Comparison of ENCODE assay signal across 9 cellular contexts in the genomic region with DNA sequence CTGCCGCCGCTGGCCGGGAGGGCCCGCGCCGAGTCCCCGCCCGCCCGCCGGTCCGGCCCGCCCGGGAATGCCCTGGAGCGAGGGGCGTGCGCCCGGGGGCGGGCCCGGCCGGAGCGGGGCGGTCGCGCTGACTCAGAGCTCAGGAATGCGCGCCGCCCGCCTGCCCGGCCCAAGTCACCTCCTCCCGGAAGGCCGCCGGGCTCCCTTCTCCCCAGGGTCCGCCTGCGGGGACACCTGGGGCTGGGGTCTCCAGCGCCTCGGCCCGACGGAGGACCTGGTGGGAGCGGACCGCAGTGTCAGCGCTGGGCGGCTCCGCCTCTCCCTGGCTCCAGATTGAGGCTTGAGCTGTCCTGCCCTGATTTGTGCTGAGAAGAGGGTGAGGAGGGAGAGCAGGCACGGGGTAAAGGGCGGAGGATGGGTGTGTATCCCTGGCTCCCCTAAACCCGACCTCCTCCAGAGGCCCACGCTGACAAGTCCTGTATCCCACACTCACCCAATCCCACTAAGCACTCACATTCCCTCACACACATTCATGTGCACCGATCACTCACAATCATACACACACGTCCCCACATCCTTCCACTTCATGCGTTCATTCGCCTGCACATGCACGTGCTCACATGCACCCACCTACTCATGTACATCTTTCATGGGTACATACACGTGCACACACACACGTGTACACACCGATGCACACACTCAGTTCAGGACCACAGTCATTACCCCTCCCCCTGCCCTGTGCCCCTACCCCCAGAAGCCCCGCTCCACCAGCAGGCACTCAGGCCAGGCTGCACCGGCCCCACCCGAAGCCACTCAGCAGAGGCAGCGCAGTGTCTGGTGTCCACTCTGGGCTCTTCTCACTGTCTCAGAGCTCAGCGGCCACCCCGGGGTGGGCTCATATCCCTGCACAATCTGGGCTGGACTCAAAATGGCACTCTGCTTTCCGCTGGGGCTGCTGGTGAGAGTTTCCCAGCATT. TPM values are rescaled to one million over a fixed set of nuclear protein-coding genes. Genes with fewer than 3 reads are reported as not detected.
DNase-seq lines count a peak whose midpoint lies in the region; ATAC-seq and TF ChIP-seq lines count a peak whose summit lies in the region.
"Had no signal": no experiment of that assay in that cellular context is flagged by ENCODE, and none has a peak within 500 bp of the region (broad histone marks: within the 10 kb centered on the region; RNA-seq: fewer than 3 reads in every experiment).

A gene with protein sequence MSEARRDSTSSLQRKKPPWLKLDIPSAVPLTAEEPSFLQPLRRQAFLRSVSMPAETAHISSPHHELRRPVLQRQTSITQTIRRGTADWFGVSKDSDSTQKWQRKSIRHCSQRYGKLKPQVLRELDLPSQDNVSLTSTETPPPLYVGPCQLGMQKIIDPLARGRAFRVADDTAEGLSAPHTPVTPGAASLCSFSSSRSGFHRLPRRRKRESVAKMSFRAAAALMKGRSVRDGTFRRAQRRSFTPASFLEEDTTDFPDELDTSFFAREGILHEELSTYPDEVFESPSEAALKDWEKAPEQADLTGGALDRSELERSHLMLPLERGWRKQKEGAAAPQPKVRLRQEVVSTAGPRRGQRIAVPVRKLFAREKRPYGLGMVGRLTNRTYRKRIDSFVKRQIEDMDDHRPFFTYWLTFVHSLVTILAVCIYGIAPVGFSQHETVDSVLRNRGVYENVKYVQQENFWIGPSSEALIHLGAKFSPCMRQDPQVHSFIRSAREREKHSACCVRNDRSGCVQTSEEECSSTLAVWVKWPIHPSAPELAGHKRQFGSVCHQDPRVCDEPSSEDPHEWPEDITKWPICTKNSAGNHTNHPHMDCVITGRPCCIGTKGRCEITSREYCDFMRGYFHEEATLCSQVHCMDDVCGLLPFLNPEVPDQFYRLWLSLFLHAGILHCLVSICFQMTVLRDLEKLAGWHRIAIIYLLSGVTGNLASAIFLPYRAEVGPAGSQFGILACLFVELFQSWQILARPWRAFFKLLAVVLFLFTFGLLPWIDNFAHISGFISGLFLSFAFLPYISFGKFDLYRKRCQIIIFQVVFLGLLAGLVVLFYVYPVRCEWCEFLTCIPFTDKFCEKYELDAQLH (minus strand): TSS at position 71 of the 977 bp plus-strand sequence. CDS start 7,616 bp downstream, outside the sequence.

- ATAC-seq in stimulated activated naive B cell treated with anti-CD40 and anti-IgM and Interleukin-4, amounts not matched to agents 10 μg/mL and 1 μg/mL and 100 μg/mL, for 72 hours (replicated peaks) = peak; percentile 33 to 40
- ATAC-seq in GM18873 (IDR thresholded peaks at IDR 0.05; ENCODE audit: low FRiP score, unreplicated experiment) = no peak
- ATAC-seq in GM18517 (IDR thresholded peaks at IDR 0.05; ENCODE audit: unreplicated experiment) = no peak
- no peak for ATAC-seq in GM18520 (IDR thresholded peaks at IDR 0.05; ENCODE audit: unreplicated experiment)

- H3K27ac Mint-ChIP-seq in chondrocyte (ENCODE audit: unreplicated experiment) = peak within 1 kb of the TSS; percentile 90
- peak within 1 kb of the TSS; percentile 21 for H3K27ac Mint-ChIP-seq in stimulated activated naive B cell treated with anti-CD40 and anti-IgM and Interleukin-4, amounts not matched to agents 10 μg/mL and 1 μg/mL and 100 μg/mL, for 72 hours

- no peaks in the 10 kb centered on the region for H3K27me3 Mint-ChIP-seq in chondrocyte (ENCODE audit: low read depth)
- H3K27me3 Mint-ChIP-seq in stimulated activated naive B cell treated with anti-CD40 and anti-IgM and Interleukin-4, amounts not matched to agents 10 μg/mL and 1 μg/mL and 100 μg/mL, for 72 hours = peaks cover 40 to 42% of the 10 kb centered on the region in 2 donors

- peak within 1 kb of the TSS; percentile 74 for H3K9ac ChIP-seq in ES-I3 (ENCODE audit: low read depth, low read length)

- no peaks in the 10 kb centered on the region for H3K36me3 ChIP-seq in ES-I3 (ENCODE audit: insufficient read depth, low read length)

- DNase-seq in NCI-H226 (peak; percentile 49), chondrocyte (ENCODE audit: low spot score) (no peak), kidney glomerular epithelial cell (lab: John Stamatoyannopoulos, UW) (peak; percentile 40)
- DNase-seq in stimulated activated naive B cell treated with anti-CD40 and anti-IgM and Interleukin-4, amounts not matched to agents 10 μg/mL and 1 μg/mL and 100 μg/mL, for 72 hours = no peak

- peak within 1 kb of the TSS; percentile 87 for H3K4me3 Mint-ChIP-seq in chondrocyte (ENCODE audit: unreplicated experiment)
- H3K4me3 Mint-ChIP-seq in stimulated activated naive B cell treated with anti-CD40 and anti-IgM and Interleukin-4, amounts not matched to agents 10 μg/mL and 1 μg/mL and 100 μg/mL, for 72 hours = peak within 1 kb of the TSS; percentile 70 to 72

- H3K9me3 Mint-ChIP-seq in chondrocyte (ENCODE audit: low read depth) = no peaks in the 10 kb centered on the region
- H3K9me3 Mint-ChIP-seq in stimulated activated naive B cell treated with anti-CD40 and anti-IgM and Interleukin-4, amounts not matched to agents 10 μg/mL and 1 μg/mL and 100 μg/mL, for 72 hours = no peaks in the 10 kb centered on the region

- no peak for TF ChIP-seq CTCF in chondrocyte (IDR thresholded peaks at IDR 0.05)

- H3K36me3 Mint-ChIP-seq in chondrocyte (ENCODE audit: low read depth) = no peaks in the 10 kb centered on the region
- no peaks in the 10 kb centered on the region for H3K36me3 Mint-ChIP-seq in stimulated activated naive B cell treated with anti-CD40 and anti-IgM and Interleukin-4, amounts not matched to agents 10 μg/mL and 1 μg/mL and 100 μg/mL, for 72 hours

- no peaks in the 10 kb centered on the region for H3K9me3 ChIP-seq in ES-I3 (ENCODE audit: control insufficient read depth, insufficient read depth, low read length)

- peaks cover 76% of the 10 kb centered on the region for H3K4me1 Mint-ChIP-seq in chondrocyte (ENCODE audit: low read depth)
- H3K4me1 Mint-ChIP-seq in stimulated activated naive B cell treated with anti-CD40 and anti-IgM and Interleukin-4, amounts not matched to agents 10 μg/mL and 1 μg/mL and 100 μg/mL, for 72 hours = peaks cover 18 to 19% of the 10 kb centered on the region in 2 donors

- H3K4me1 ChIP-seq in ES-I3 (ENCODE audit: insufficient read depth, low read length) = peaks cover 58% of the 10 kb centered on the region

RNA-seq across cellular contexts. Expression of the gene that starts here (rescaled TPM):
- 52.4 to 55.5 TPM (median 52.7 TPM) in 3 replicates for total RNA-seq in chondrocyte
- total RNA-seq: T-helper 2 cell treated with Interferon-gamma antibody and Interleukin-4, amounts not matched to agents 100 ng/mL and 5 ng/mL, for 36 hours had no signal

Comparison
In these comparisons a context has a peak if more than half of its experiments do, and no peak if none do; other contexts are left out.
1. DNase-seq: peak in NCI-H226 (single experiment) and kidney glomerular epithelial cell (single experiment); none in chondrocyte (single experiment) and stimulated activated naive B cell treated with anti-CD40 and anti-IgM and Interleukin-4, amounts not matched to agents 10 μg/mL and 1 μg/mL and 100 μg/mL, for 72 hours (single experiment).
2. ATAC-seq: peak in stimulated activated naive B cell treated with anti-CD40 and anti-IgM and Interleukin-4, amounts not matched to agents 10 μg/mL and 1 μg/mL and 100 μg/mL, for 72 hours (2 of 2); none in GM18873 (single experiment), GM18517 (single experiment) and GM18520 (single experiment).